29 cellular contexts compared by ENCODE assay signal in genomic region chr9:26540094-26540493, GRCh38.
"Had no signal": no experiment of that assay in that cellular context is flagged by ENCODE, and none has a peak within 500 bp of the region (broad histone marks: within the 10 kb centered on the region; RNA-seq: fewer than 3 reads in every experiment).

No MANE protein-coding gene starts in this region.

- ATAC-seq: stimulated activated effector memory CD8-positive, alpha-beta T cell treated with anti-CD3 and anti-CD28 coated beads, Interleukin-12 subunit alpha, Interleukin-12 subunit beta, amount 100 ng/mL, for 72 hours; stimulated activated memory B cell treated with anti-CD40 and anti-IgM and Interleukin-4, amounts not matched to agents 10 μg/mL and 1 μg/mL and 100 μg/mL, for 72 hours; stimulated activated naive B cell treated with anti-CD40 and anti-IgM and Interleukin-4, amounts not matched to agents 10 μg/mL and 1 μg/mL and 100 μg/mL, for 72 hours; stimulated activated naive CD8-positive, alpha-beta T cell treated with anti-CD3 and anti-CD28 coated beads, Interleukin-15, amount 100 ng/mL, for 72 hours; stimulated activated naive CD8-positive, alpha-beta T cell treated with anti-CD3 and anti-CD28 coated beads, Interleukin-15, Interleukin-2, amounts not matched to agents 100 U/mL and 50 U/mL, for 24 hours; upper lobe of right lung had no signal

- H3K27ac Mint-ChIP-seq: stimulated activated effector memory CD8-positive, alpha-beta T cell treated with anti-CD3 and anti-CD28 coated beads, Interleukin-12 subunit alpha, Interleukin-12 subunit beta, amount 100 ng/mL, for 72 hours; stimulated activated memory B cell treated with anti-CD40 and anti-IgM and Interleukin-4, amounts not matched to agents 10 μg/mL and 1 μg/mL and 100 μg/mL, for 72 hours; stimulated activated naive B cell treated with anti-CD40 and anti-IgM and Interleukin-4, amounts not matched to agents 10 μg/mL and 1 μg/mL and 100 μg/mL, for 72 hours; stimulated activated naive CD8-positive, alpha-beta T cell treated with anti-CD3 and anti-CD28 coated beads, Interleukin-15, amount 100 ng/mL, for 72 hours; stimulated activated naive CD8-positive, alpha-beta T cell treated with anti-CD3 and anti-CD28 coated beads, Interleukin-15, Interleukin-2, amounts not matched to agents 100 ng/mL and 50 ng/mL, for 24 hours; type B pancreatic cell had no signal

- H3K36me3 Mint-ChIP-seq: stimulated activated effector memory CD8-positive, alpha-beta T cell treated with anti-CD3 and anti-CD28 coated beads, Interleukin-12 subunit alpha, Interleukin-12 subunit beta, amount 100 ng/mL, for 72 hours; stimulated activated memory B cell treated with anti-CD40 and anti-IgM and Interleukin-4, amounts not matched to agents 10 μg/mL and 1 μg/mL and 100 μg/mL, for 72 hours; stimulated activated naive B cell treated with anti-CD40 and anti-IgM and Interleukin-4, amounts not matched to agents 10 μg/mL and 1 μg/mL and 100 μg/mL, for 72 hours; type B pancreatic cell had no signal

- H3K27ac ChIP-seq: stomach, suprapubic skin, testis, thoracic aorta, thyroid gland, tibial artery, tibial nerve, transverse colon, upper lobe of left lung, upper lobe of right lung, uterus, vagina had no signal

- H3K4me1 Mint-ChIP-seq: stimulated activated effector memory CD8-positive, alpha-beta T cell treated with anti-CD3 and anti-CD28 coated beads, Interleukin-12 subunit alpha, Interleukin-12 subunit beta, amount 100 ng/mL, for 72 hours; stimulated activated memory B cell treated with anti-CD40 and anti-IgM and Interleukin-4, amounts not matched to agents 10 μg/mL and 1 μg/mL and 100 μg/mL, for 72 hours; stimulated activated naive B cell treated with anti-CD40 and anti-IgM and Interleukin-4, amounts not matched to agents 10 μg/mL and 1 μg/mL and 100 μg/mL, for 72 hours; stimulated activated naive CD8-positive, alpha-beta T cell treated with anti-CD3 and anti-CD28 coated beads, Interleukin-15, amount 100 ng/mL, for 72 hours had no signal

- H3K4me3 ChIP-seq: stomach, suprapubic skin, testis, thoracic aorta, thyroid gland, tibial artery, tibial nerve, transverse colon, upper lobe of left lung, upper lobe of right lung, uterus, vagina had no signal

- H3K27me3 ChIP-seq: stomach, suprapubic skin, testis, thyroid gland, tibial artery, tibial nerve, transverse colon, upper lobe of left lung, upper lobe of right lung, uterus, vagina had no signal

- H3K9me3 ChIP-seq: stomach, suprapubic skin, testis, thoracic aorta, thyroid gland, tibial artery, tibial nerve, transverse colon, upper lobe of left lung, uterus, vagina had no signal

- H3K27me3 Mint-ChIP-seq: stimulated activated memory B cell treated with anti-CD40 and anti-IgM and Interleukin-4, amounts not matched to agents 10 μg/mL and 1 μg/mL and 100 μg/mL, for 72 hours; stimulated activated naive B cell treated with anti-CD40 and anti-IgM and Interleukin-4, amounts not matched to agents 10 μg/mL and 1 μg/mL and 100 μg/mL, for 72 hours; stimulated activated naive CD8-positive, alpha-beta T cell treated with anti-CD3 and anti-CD28 coated beads, Interleukin-15, amount 100 ng/mL, for 72 hours; stimulated activated naive CD8-positive, alpha-beta T cell treated with anti-CD3 and anti-CD28 coated beads, Interleukin-15, Interleukin-2, amounts not matched to agents 100 ng/mL and 50 ng/mL, for 24 hours had no signal

- H3K36me3 ChIP-seq: stomach, suprapubic skin, thoracic aorta, thyroid gland, tibial artery, tibial nerve, transverse colon, upper lobe of left lung, upper lobe of right lung, uterus, vagina had no signal

- H3K4me3 Mint-ChIP-seq: stimulated activated effector memory CD8-positive, alpha-beta T cell treated with anti-CD3 and anti-CD28 coated beads, Interleukin-12 subunit alpha, Interleukin-12 subunit beta, amount 100 ng/mL, for 72 hours; stimulated activated memory B cell treated with anti-CD40 and anti-IgM and Interleukin-4, amounts not matched to agents 10 μg/mL and 1 μg/mL and 100 μg/mL, for 72 hours; stimulated activated naive B cell treated with anti-CD40 and anti-IgM and Interleukin-4, amounts not matched to agents 10 μg/mL and 1 μg/mL and 100 μg/mL, for 72 hours; stimulated activated naive CD8-positive, alpha-beta T cell treated with anti-CD3 and anti-CD28 coated beads, Interleukin-15, amount 100 ng/mL, for 72 hours; stimulated activated naive CD8-positive, alpha-beta T cell treated with anti-CD3 and anti-CD28 coated beads, Interleukin-15, Interleukin-2, amounts not matched to agents 100 ng/mL and 50 ng/mL, for 24 hours; type B pancreatic cell had no signal

- FAIRE-seq: urothelium cell line had no signal

- H3K4me1 ChIP-seq: stomach, suprapubic skin, testis, thyroid gland, tibial artery, tibial nerve, transverse colon, upper lobe of left lung, upper lobe of right lung, uterus, vagina had no signal

- DNase-seq: stimulated activated CD4-positive, alpha-beta T cell treated with anti-CD3 and anti-CD28 coated beads, Interleukin-2, amount 100 ng/mL, for 48 hours; stimulated activated CD4-positive, alpha-beta T cell treated with anti-CD3 and anti-CD28 coated beads, Interleukin-4, amount 100 ng/mL, for 1 hour; stimulated activated CD4-positive, alpha-beta T cell treated with anti-CD3 and anti-CD28 coated beads, Interleukin-4, amount 100 ng/mL, for 24 hours; stimulated activated CD4-positive, alpha-beta T cell treated with anti-CD3 and anti-CD28 coated beads, Interleukin-4, amount 100 ng/mL, for 4 hours; stimulated activated CD8-positive, alpha-beta memory T cell treated with anti-CD3 and anti-CD28 coated beads, Interleukin-4, amount 100 ng/mL, for 48 hours; stimulated activated naive B cell treated with anti-CD40 and anti-IgM and Interleukin-4, amounts not matched to agents 10 μg/mL and 1 μg/mL and 100 μg/mL, for 72 hours; stimulated activated naive CD4-positive, alpha-beta T cell; stimulated activated naive CD4-positive, alpha-beta T cell treated with Interleukin-2 at 50 U/mL for 16 hours; stimulated activated naive CD8-positive, alpha-beta T cell treated with anti-CD3 and anti-CD28 coated beads, Interleukin-15, amount 100 ng/mL, for 72 hours; stimulated activated naive CD8-positive, alpha-beta T cell treated with anti-CD3 and anti-CD28 coated beads, Interleukin-15, Interleukin-2, amounts not matched to agents 100 U/mL and 50 U/mL, for 24 hours; stomach; substantia nigra; testis; thyroid gland; tibial artery; transverse colon; trophoblast cell; upper lobe of left lung; upper lobe of right lung; uterus had no signal

- H3K9me3 Mint-ChIP-seq: type B pancreatic cell had no signal
